1 cellular context compared by ENCODE assay signal in the genomic region with DNA sequence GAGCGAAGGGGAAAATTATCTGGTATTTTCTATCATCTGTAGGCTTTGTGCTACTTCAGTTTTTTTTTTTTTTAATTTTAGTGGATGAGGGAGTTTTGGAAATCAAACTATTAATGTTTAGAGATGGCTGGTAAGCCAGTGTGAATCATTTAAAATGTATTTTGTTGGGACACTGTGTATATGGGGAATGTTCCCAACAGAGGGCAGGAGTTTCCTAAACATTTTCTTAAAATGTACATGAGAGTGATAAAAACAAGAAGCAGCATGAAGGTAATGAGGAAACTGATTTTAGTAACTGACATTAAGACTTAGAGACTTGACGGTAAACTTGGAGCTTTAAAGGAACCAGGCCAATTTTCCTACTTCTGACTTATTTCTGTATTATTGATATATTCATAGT.
TF ChIP-seq lines count a peak whose summit lies in the region.

No MANE protein-coding gene starts in this region.

TF ChIP-seq in SK-N-SH, 30 proteins besides CTCF, POLR2A, EP300 and RAD21 (continued from another document):
- TF ChIP-seq, protein P1, sequence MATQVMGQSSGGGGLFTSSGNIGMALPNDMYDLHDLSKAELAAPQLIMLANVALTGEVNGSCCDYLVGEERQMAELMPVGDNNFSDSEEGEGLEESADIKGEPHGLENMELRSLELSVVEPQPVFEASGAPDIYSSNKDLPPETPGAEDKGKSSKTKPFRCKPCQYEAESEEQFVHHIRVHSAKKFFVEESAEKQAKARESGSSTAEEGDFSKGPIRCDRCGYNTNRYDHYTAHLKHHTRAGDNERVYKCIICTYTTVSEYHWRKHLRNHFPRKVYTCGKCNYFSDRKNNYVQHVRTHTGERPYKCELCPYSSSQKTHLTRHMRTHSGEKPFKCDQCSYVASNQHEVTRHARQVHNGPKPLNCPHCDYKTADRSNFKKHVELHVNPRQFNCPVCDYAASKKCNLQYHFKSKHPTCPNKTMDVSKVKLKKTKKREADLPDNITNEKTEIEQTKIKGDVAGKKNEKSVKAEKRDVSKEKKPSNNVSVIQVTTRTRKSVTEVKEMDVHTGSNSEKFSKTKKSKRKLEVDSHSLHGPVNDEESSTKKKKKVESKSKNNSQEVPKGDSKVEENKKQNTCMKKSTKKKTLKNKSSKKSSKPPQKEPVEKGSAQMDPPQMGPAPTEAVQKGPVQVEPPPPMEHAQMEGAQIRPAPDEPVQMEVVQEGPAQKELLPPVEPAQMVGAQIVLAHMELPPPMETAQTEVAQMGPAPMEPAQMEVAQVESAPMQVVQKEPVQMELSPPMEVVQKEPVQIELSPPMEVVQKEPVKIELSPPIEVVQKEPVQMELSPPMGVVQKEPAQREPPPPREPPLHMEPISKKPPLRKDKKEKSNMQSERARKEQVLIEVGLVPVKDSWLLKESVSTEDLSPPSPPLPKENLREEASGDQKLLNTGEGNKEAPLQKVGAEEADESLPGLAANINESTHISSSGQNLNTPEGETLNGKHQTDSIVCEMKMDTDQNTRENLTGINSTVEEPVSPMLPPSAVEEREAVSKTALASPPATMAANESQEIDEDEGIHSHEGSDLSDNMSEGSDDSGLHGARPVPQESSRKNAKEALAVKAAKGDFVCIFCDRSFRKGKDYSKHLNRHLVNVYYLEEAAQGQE (IDR thresholded peaks at IDR 0.05; ENCODE audit: low read depth, low read length) = no peak
- TF ChIP-seq, protein P2, sequence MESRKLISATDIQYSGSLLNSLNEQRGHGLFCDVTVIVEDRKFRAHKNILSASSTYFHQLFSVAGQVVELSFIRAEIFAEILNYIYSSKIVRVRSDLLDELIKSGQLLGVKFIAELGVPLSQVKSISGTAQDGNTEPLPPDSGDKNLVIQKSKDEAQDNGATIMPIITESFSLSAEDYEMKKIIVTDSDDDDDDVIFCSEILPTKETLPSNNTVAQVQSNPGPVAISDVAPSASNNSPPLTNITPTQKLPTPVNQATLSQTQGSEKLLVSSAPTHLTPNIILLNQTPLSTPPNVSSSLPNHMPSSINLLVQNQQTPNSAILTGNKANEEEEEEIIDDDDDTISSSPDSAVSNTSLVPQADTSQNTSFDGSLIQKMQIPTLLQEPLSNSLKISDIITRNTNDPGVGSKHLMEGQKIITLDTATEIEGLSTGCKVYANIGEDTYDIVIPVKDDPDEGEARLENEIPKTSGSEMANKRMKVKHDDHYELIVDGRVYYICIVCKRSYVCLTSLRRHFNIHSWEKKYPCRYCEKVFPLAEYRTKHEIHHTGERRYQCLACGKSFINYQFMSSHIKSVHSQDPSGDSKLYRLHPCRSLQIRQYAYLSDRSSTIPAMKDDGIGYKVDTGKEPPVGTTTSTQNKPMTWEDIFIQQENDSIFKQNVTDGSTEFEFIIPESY (IDR thresholded peaks at IDR 0.05; ENCODE audit: borderline replicate concordance, low read depth) = no peak
- TF ChIP-seq SIN3A (IDR thresholded peaks at IDR 0.05; ENCODE audit: borderline replicate concordance, low read depth, low read length) = no peak
- TF ChIP-seq NRF1 (IDR thresholded peaks at IDR 0.05; ENCODE audit: low read depth, low read length) = no peak
- no peak for TF ChIP-seq FOXM1 (IDR thresholded peaks at IDR 0.05; ENCODE audit: low read depth)
- TF ChIP-seq RCOR1 (IDR thresholded peaks at IDR 0.05; ENCODE audit: low read length) = no peak
- TF ChIP-seq TCF12 (IDR thresholded peaks at IDR 0.05) = no peak
- TF ChIP-seq, protein P3, sequence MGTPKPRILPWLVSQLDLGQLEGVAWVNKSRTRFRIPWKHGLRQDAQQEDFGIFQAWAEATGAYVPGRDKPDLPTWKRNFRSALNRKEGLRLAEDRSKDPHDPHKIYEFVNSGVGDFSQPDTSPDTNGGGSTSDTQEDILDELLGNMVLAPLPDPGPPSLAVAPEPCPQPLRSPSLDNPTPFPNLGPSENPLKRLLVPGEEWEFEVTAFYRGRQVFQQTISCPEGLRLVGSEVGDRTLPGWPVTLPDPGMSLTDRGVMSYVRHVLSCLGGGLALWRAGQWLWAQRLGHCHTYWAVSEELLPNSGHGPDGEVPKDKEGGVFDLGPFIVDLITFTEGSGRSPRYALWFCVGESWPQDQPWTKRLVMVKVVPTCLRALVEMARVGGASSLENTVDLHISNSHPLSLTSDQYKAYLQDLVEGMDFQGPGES (IDR thresholded peaks at IDR 0.05; ENCODE audit: low read depth, low read length) = no peak
- TF ChIP-seq YY1 (IDR thresholded peaks at IDR 0.05; ENCODE audit: low read depth) = no peak
- TF ChIP-seq SMC3 (IDR thresholded peaks at IDR 0.05; ENCODE audit: low read depth, low read length) = no peak
